8 cellular contexts compared by ENCODE assay signal in genomic region chr9:87678650-87679355, GRCh38. TPM values are rescaled to one million over a fixed set of nuclear protein-coding genes. Genes with fewer than 3 reads are reported as not detected.
DNase-seq lines count a peak whose midpoint lies in the region; ATAC-seq and FAIRE-seq lines count a peak whose summit lies in the region.

No MANE protein-coding gene starts in this region.

- H3K36me3 ChIP-seq in HAP-1 (replicated peaks) (no peaks in the 10 kb centered on the region), small intestine (ENCODE audit: control insufficient read depth in 2 of 2, insufficient read depth in 2 of 2, low read length in 2 of 2) (peaks cover 0 to 5% of the 10 kb centered on the region in 2 donors)

- no peak overlapping the region for H3K27ac ChIP-seq in small intestine (ENCODE audit: low read depth in 1 of 2, low read length in 1 of 2)

- H3K9me3 ChIP-seq in HAP-1 (no peaks in the 10 kb centered on the region), small intestine (ENCODE audit: control insufficient read depth, low read depth) (no peaks in the 10 kb centered on the region)

- H3K4me1 ChIP-seq in HAP-1 (no peaks in the 10 kb centered on the region), small intestine (ENCODE audit: control insufficient read depth in 2 of 2, insufficient read depth in 1 of 2, low read depth in 1 of 2, low read length in 1 of 2) (no peaks in the 10 kb centered on the region)

- ATAC-seq in GM21528 (IDR thresholded peaks at IDR 0.05; ENCODE audit: low FRiP score, unreplicated experiment) (no peak), GM21737 (IDR thresholded peaks at IDR 0.05; ENCODE audit: unreplicated experiment) (no peak)

- FAIRE-seq in small intestine (lab: Jason Lieb, UNC) = no peak

- in situ Hi-C loops in HAP-1 (cut with MboI; ENCODE audit: low sequenced_read_pairs) = loop anchor here (5.0 to 10.0 kb wide), 2 partner anchors 133 to 344 kb away; no protein-coding TSS in a partner anchor

- H3K27me3 ChIP-seq in HAP-1 (ENCODE audit: low read depth) (no peaks in the 10 kb centered on the region), small intestine (ENCODE audit: control insufficient read depth in 2 of 2, insufficient read depth in 2 of 2, low read length in 2 of 2) (no peaks in the 10 kb centered on the region)

- DNase-seq in D341Med (ENCODE audit: low spot score) (peak; percentile 52), HAP-1 (ENCODE audit: low spot score in 2 of 2) (peak; percentile 76 to 78), NCI-H82 treated with DMSO at 0.1 percent for 48 hours (lab: John Stamatoyannopoulos, UW; ENCODE audit: unreplicated experiment) (peak; percentile 39), astrocyte of the hippocampus (ENCODE audit: low read depth, low spot score) (peak; percentile 85), hypothalamus (lab: John Stamatoyannopoulos, UW) (peak in 31 of 51 donors; percentile 9 to 73 (median 41)), small intestine (peak; percentile 66)

- 60 to 75% (median 74%) methylated on average over 9 of the region's 9 CpGs for WGBS in small intestine, 3 donors

- no peak overlapping the region for H3K4me3 ChIP-seq in HAP-1
- no peak overlapping the region for H3K4me3 ChIP-seq in small intestine (ENCODE audit: low read depth in 1 of 2, low read length in 2 of 2)

RNA-seq across cellular contexts. Expression of gene CTSL, which starts 47.1 kb away (rescaled TPM):
- 10 to 100 TPM; 21.0 to 90.7 (median 23.5) TPM for polyA plus RNA-seq in small intestine
